ENCODE assay signal across 1 cellular context in the genomic region with DNA sequence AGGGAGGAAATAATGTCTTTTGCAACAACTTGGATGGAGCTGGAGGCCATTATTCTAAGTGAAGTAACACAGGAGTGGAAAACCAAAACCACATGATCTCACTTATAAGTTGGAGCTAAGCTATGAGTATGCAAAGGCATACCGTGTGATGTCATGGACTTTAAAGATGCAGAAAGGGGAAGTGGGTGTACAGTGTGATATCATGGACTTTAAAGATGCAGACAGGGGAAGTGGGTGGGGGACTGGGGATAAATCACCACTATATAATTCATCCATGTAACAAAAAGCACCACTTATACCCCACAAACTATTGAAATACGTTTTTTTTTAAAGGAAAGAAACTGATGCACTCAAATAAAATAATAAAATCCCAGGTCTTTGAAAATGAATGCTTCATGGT.
TF ChIP-seq lines count a peak whose summit lies in the region.

No MANE protein-coding gene starts in this region.

TF ChIP-seq in K562, 482 proteins besides CTCF, POLR2A, EP300 and RAD21 (continued from another document and continues in another):
- TF ChIP-seq ZNF318 (IDR thresholded peaks at IDR 0.05; ENCODE audit: borderline replicate concordance in 1 of 2, low read depth in 1 of 2) (no peak), CUX1 (CRISPR knock-in tag; IDR thresholded peaks at IDR 0.05) (no peak), GATAD2B (IDR thresholded peaks at IDR 0.05; ENCODE audit: borderline replicate concordance) (no peak), ATF3 (IDR thresholded peaks at IDR 0.05) (peak; percentile 59; the same call in 1 of the 2 replicates), ATF3 (CRISPR knock-in tag; conservative IDR thresholded peaks at IDR 0.05) (no peak), ZNF561 (CRISPR knock-in tag; conservative IDR thresholded peaks at IDR 0.05) (no peak), RBM25 (IDR thresholded peaks at IDR 0.05; ENCODE audit: low read depth, low read length, severe bottlenecking) (no peak), ZNF76 (CRISPR knock-in tag; IDR thresholded peaks at IDR 0.05; ENCODE audit: borderline replicate concordance) (no peak), ZNF316 (IDR thresholded peaks at IDR 0.05) (no peak), NR0B1 (IDR thresholded peaks at IDR 0.05; ENCODE audit: partially characterized antibody) (no peak), ZNF280A (IDR thresholded peaks at IDR 0.05; ENCODE audit: low read depth, partially characterized antibody) (no peak), PTBP1 (IDR thresholded peaks at IDR 0.05; ENCODE audit: low read depth, low read length) (no peak), RBM39 (optimal IDR thresholded peaks at IDR 0.05; ENCODE audit: low read depth, low read length) (no peak), ATF7 (IDR thresholded peaks at IDR 0.05) (peak; percentile 91), ZNF133 (CRISPR knock-in tag; IDR thresholded peaks at IDR 0.05) (no peak)
- TF ChIP-seq, protein P1, sequence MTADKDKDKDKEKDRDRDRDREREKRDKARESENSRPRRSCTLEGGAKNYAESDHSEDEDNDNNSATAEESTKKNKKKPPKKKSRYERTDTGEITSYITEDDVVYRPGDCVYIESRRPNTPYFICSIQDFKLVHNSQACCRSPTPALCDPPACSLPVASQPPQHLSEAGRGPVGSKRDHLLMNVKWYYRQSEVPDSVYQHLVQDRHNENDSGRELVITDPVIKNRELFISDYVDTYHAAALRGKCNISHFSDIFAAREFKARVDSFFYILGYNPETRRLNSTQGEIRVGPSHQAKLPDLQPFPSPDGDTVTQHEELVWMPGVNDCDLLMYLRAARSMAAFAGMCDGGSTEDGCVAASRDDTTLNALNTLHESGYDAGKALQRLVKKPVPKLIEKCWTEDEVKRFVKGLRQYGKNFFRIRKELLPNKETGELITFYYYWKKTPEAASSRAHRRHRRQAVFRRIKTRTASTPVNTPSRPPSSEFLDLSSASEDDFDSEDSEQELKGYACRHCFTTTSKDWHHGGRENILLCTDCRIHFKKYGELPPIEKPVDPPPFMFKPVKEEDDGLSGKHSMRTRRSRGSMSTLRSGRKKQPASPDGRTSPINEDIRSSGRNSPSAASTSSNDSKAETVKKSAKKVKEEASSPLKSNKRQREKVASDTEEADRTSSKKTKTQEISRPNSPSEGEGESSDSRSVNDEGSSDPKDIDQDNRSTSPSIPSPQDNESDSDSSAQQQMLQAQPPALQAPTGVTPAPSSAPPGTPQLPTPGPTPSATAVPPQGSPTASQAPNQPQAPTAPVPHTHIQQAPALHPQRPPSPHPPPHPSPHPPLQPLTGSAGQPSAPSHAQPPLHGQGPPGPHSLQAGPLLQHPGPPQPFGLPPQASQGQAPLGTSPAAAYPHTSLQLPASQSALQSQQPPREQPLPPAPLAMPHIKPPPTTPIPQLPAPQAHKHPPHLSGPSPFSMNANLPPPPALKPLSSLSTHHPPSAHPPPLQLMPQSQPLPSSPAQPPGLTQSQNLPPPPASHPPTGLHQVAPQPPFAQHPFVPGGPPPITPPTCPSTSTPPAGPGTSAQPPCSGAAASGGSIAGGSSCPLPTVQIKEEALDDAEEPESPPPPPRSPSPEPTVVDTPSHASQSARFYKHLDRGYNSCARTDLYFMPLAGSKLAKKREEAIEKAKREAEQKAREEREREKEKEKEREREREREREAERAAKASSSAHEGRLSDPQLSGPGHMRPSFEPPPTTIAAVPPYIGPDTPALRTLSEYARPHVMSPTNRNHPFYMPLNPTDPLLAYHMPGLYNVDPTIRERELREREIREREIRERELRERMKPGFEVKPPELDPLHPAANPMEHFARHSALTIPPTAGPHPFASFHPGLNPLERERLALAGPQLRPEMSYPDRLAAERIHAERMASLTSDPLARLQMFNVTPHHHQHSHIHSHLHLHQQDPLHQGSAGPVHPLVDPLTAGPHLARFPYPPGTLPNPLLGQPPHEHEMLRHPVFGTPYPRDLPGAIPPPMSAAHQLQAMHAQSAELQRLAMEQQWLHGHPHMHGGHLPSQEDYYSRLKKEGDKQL (CRISPR knock-in tag; IDR thresholded peaks at IDR 0.05; ENCODE audit: borderline replicate concordance): no peak
- TF ChIP-seq, protein P2, sequence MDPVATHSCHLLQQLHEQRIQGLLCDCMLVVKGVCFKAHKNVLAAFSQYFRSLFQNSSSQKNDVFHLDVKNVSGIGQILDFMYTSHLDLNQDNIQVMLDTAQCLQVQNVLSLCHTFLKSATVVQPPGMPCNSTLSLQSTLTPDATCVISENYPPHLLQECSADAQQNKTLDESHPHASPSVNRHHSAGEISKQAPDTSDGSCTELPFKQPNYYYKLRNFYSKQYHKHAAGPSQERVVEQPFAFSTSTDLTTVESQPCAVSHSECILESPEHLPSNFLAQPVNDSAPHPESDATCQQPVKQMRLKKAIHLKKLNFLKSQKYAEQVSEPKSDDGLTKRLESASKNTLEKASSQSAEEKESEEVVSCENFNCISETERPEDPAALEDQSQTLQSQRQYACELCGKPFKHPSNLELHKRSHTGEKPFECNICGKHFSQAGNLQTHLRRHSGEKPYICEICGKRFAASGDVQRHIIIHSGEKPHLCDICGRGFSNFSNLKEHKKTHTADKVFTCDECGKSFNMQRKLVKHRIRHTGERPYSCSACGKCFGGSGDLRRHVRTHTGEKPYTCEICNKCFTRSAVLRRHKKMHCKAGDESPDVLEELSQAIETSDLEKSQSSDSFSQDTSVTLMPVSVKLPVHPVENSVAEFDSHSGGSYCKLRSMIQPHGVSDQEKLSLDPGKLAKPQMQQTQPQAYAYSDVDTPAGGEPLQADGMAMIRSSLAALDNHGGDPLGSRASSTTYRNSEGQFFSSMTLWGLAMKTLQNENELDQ (CRISPR knock-in tag; IDR thresholded peaks at IDR 0.05; ENCODE audit: borderline replicate concordance): no peak
